In genomic region chr15:43574607-43575006, GRCh38 we compare ENCODE assay signal across 5 cellular contexts. TPM values are rescaled to one million over a fixed set of nuclear protein-coding genes. Genes with fewer than 3 reads are reported as not detected.
"Had no signal": no experiment of that assay in that cellular context is flagged by ENCODE, and none has a peak within 500 bp of the region (broad histone marks: within the 10 kb centered on the region; RNA-seq: fewer than 3 reads in every experiment).

No MANE protein-coding gene starts in this region.

RNA-seq across cellular contexts. Expression of gene CKMT1B, which starts 19.2 kb away (rescaled TPM):
- total RNA-seq: activated naive CD8-positive, alpha-beta T cell treated with anti-CD3 and anti-CD28 coated beads, Interleukin-2, amount 10 ng/mL, durations not matched to agents 7 days and 5 days; aorta; ascending aorta; cardiac septum; chondrocyte had no signal

RNA-seq across cellular contexts. Expression of gene STRC, which starts 44.0 kb away (rescaled TPM):
- total RNA-seq: ascending aorta had no signal
